13 cellular contexts compared by ENCODE assay signal in genomic region chr10:88089498-88089897, GRCh38.
DNase-seq lines count a peak whose midpoint lies in the region; ATAC-seq and TF ChIP-seq lines count a peak whose summit lies in the region.
"Had no signal": no experiment of that assay in that cellular context is flagged by ENCODE, and none has a peak within 500 bp of the region (broad histone marks: within the 10 kb centered on the region; RNA-seq: fewer than 3 reads in every experiment).

No MANE protein-coding gene starts in this region.

- DNase-seq in DMS53 (lab: John Stamatoyannopoulos, UW) (peak; percentile 82), NCI-H1105 treated with DMSO at 0.1 percent for 48 hours (lab: John Stamatoyannopoulos, UW) (peak; percentile 90), T-cell (no peak), mucosa of descending colon (no peak), GM03348 (ENCODE audit: low spot score) (no peak)
- no peak for DNase-seq in stimulated activated naive B cell treated with anti-CD40 and anti-IgM and Interleukin-4, amounts not matched to agents 10 μg/mL and 1 μg/mL and 100 μg/mL, for 72 hours
- DNase-seq: NCI-H1436 treated with DMSO at 0.1 percent for 48 hours, nephron progenitor cell, PC-3 had no signal

- no peaks in the 10 kb centered on the region for H3K36me3 ChIP-seq in mucosa of descending colon (ENCODE audit: low read depth)

- H3K4me1 ChIP-seq in mucosa of descending colon (ENCODE audit: low read depth): no peaks in the 10 kb centered on the region

- POLR2A ChIA-PET in T-cell (lab: Charles Lee): no interaction called here

- TF ChIP-seq CTCF in mucosa of descending colon (IDR thresholded peaks at IDR 0.05): no peak

- no peak overlapping the region for H3K4me3 Mint-ChIP-seq in T-cell
- no peak overlapping the region for H3K4me3 Mint-ChIP-seq in stimulated activated naive B cell treated with anti-CD40 and anti-IgM and Interleukin-4, amounts not matched to agents 10 μg/mL and 1 μg/mL and 100 μg/mL, for 72 hours
- H3K4me3 Mint-ChIP-seq: activated naive CD8-positive, alpha-beta T cell; nephron progenitor cell; stimulated activated naive CD8-positive, alpha-beta T cell treated with anti-CD3 and anti-CD28 coated beads, Interleukin-15, Interleukin-2, amounts not matched to agents 100 ng/mL and 50 ng/mL, for 24 hours had no signal

- intact Hi-C loops in mucosa of descending colon (cut with DNase I, micrococcal nuclease): no loop called here

- peak overlapping the region; percentile 92 to 95 for H3K27ac Mint-ChIP-seq in T-cell
- H3K27ac Mint-ChIP-seq in stimulated activated naive B cell treated with anti-CD40 and anti-IgM and Interleukin-4, amounts not matched to agents 10 μg/mL and 1 μg/mL and 100 μg/mL, for 72 hours: no peak overlapping the region
- H3K27ac Mint-ChIP-seq: activated naive CD8-positive, alpha-beta T cell; nephron progenitor cell; stimulated activated naive CD8-positive, alpha-beta T cell treated with anti-CD3 and anti-CD28 coated beads, Interleukin-15, Interleukin-2, amounts not matched to agents 100 ng/mL and 50 ng/mL, for 24 hours had no signal

- CTCF ChIA-PET in T-cell (lab: Charles Lee): interaction anchor here in 1 of 2 donors (0.7 to 1.0 kb wide), 2 partner anchors 16 to 24 kb away, joined by 5 to 8 read pairs; no protein-coding TSS in a partner anchor

- H3K36me3 Mint-ChIP-seq in T-cell: no peaks in the 10 kb centered on the region
- no peaks in the 10 kb centered on the region for H3K36me3 Mint-ChIP-seq in stimulated activated naive B cell treated with anti-CD40 and anti-IgM and Interleukin-4, amounts not matched to agents 10 μg/mL and 1 μg/mL and 100 μg/mL, for 72 hours

- peaks cover 0 to 8% (median 0%) of the 10 kb centered on the region in 3 donors for H3K9me3 Mint-ChIP-seq in T-cell
- no peaks in the 10 kb centered on the region for H3K9me3 Mint-ChIP-seq in stimulated activated naive B cell treated with anti-CD40 and anti-IgM and Interleukin-4, amounts not matched to agents 10 μg/mL and 1 μg/mL and 100 μg/mL, for 72 hours
- H3K9me3 Mint-ChIP-seq: nephron progenitor cell; stimulated activated naive CD8-positive, alpha-beta T cell treated with anti-CD3 and anti-CD28 coated beads, Interleukin-15, Interleukin-2, amounts not matched to agents 100 ng/mL and 50 ng/mL, for 24 hours had no signal

- H3K9me3 ChIP-seq in mucosa of descending colon: no peaks in the 10 kb centered on the region

- H3K27me3 Mint-ChIP-seq in T-cell: no peaks in the 10 kb centered on the region
- no peaks in the 10 kb centered on the region for H3K27me3 Mint-ChIP-seq in stimulated activated naive B cell treated with anti-CD40 and anti-IgM and Interleukin-4, amounts not matched to agents 10 μg/mL and 1 μg/mL and 100 μg/mL, for 72 hours
- H3K27me3 Mint-ChIP-seq: activated naive CD8-positive, alpha-beta T cell had no signal

- H3K4me1 Mint-ChIP-seq in T-cell: peaks cover 43 to 47% (median 45%) of the 10 kb centered on the region in 3 donors
- H3K4me1 Mint-ChIP-seq in stimulated activated naive B cell treated with anti-CD40 and anti-IgM and Interleukin-4, amounts not matched to agents 10 μg/mL and 1 μg/mL and 100 μg/mL, for 72 hours: peaks cover 34 to 40% of the 10 kb centered on the region in 2 donors

- no peak overlapping the region for H3K4me3 ChIP-seq in mucosa of descending colon

- ATAC-seq in T-cell (replicated peaks in 1 of 4) (no peak), mucosa of descending colon (peak; percentile 59), HG03280 (IDR thresholded peaks at IDR 0.05; ENCODE audit: unreplicated experiment) (no peak), HG02642 (IDR thresholded peaks at IDR 0.05; ENCODE audit: poor library complexity, unreplicated experiment) (no peak)
- ATAC-seq in stimulated activated naive B cell treated with anti-CD40 and anti-IgM and Interleukin-4, amounts not matched to agents 10 μg/mL and 1 μg/mL and 100 μg/mL, for 72 hours (replicated peaks): no peak
- ATAC-seq: PC-3 had no signal

Comparison
In these comparisons a context has a peak if more than half of its experiments do, and no peak if none do; other contexts are left out.
1. DNase-seq: peak in DMS53 (single experiment) and NCI-H1105 treated with DMSO at 0.1 percent for 48 hours (single experiment); none in T-cell (0 of 34), mucosa of descending colon (0 of 3), GM03348 (single experiment) and stimulated activated naive B cell treated with anti-CD40 and anti-IgM and Interleukin-4, amounts not matched to agents 10 μg/mL and 1 μg/mL and 100 μg/mL, for 72 hours (single experiment).